ENCODE assay signal across 34 cellular contexts in genomic region chr19:40493778-40494177, GRCh38.
"Had no signal": no experiment of that assay in that cellular context is flagged by ENCODE, and none has a peak within 500 bp of the region (broad histone marks: within the 10 kb centered on the region; RNA-seq: fewer than 3 reads in every experiment).

No MANE protein-coding gene starts in this region.

- DNase-seq: Karpas-422, Kasumi-1, MG63, MM.1S, MV-4-11, NCI-H1048, NCI-H1092, NCI-H1092 treated with DMSO at 0.1 percent for 48 hours, NCI-H1105, NCI-H1105 treated with DMSO at 0.1 percent for 48 hours, NCI-H1417, NCI-H1417 treated with DMSO at 0.1 percent for 48 hours, NCI-H1436, NCI-H1436 treated with DMSO at 0.1 percent for 48 hours, NCI-H146, NCI-H1694, NCI-H1694 treated with DMSO at 0.1 percent for 48 hours, NCI-H187, NCI-H187 treated with DMSO at 0.1 percent for 48 hours, NCI-H1930, NCI-H2029, NCI-H2029 treated with DMSO at 0.1 percent for 48 hours, NCI-H2081, NCI-H2081 treated with DMSO at 0.1 percent for 48 hours, NCI-H2107, NCI-H2171, NCI-H2171 treated with DMSO at 0.1 percent for 48 hours, NCI-H2227 treated with DMSO at 0.1 percent for 48 hours, NCI-H226, NCI-H345, NCI-H446, NCI-H446 treated with DMSO at 0.1 percent for 48 hours, NCI-H510A had no signal

- H3K4me2 ChIP-seq: KMS-11 had no signal

- H3K36me3 ChIP-seq: MG63 had no signal

- H3K9ac ChIP-seq: KMS-11 had no signal

- H3K4me3 ChIP-seq: MG63 had no signal

- H3K27ac ChIP-seq: KMS-11 had no signal

- H3K9me3 ChIP-seq: MG63 had no signal
